ENCODE assay signal across 9 cellular contexts in genomic region chr14:50813544-50813863, GRCh38. TPM values are rescaled to one million over a fixed set of nuclear protein-coding genes. Genes with fewer than 3 reads are reported as not detected.
DNase-seq lines count a peak whose midpoint lies in the region; ATAC-seq lines count a peak whose summit lies in the region.
"Had no signal": no experiment of that assay in that cellular context is flagged by ENCODE, and none has a peak within 500 bp of the region (broad histone marks: within the 10 kb centered on the region; RNA-seq: fewer than 3 reads in every experiment).

No MANE protein-coding gene starts in this region.

- peaks cover 19 to 37% of the 10 kb centered on the region in 2 donors for H3K4me1 ChIP-seq in naive thymus-derived CD4-positive, alpha-beta T cell (ENCODE audit: control insufficient read depth in 2 of 2, insufficient read depth in 2 of 2, low read length in 2 of 2)

- H3K36me3 Mint-ChIP-seq in naive thymus-derived CD4-positive, alpha-beta T cell = peaks cover 0 to 40% (median 26%) of the 10 kb centered on the region in 5 donors

- H3K27me3 Mint-ChIP-seq in naive thymus-derived CD4-positive, alpha-beta T cell = no peaks in the 10 kb centered on the region

- DNase-seq in SKM-1 treated with dmso at 0.1 percent for 144 hours (lab: John Stamatoyannopoulos, UW; ENCODE audit: unreplicated experiment) (peak; percentile 30), MG63 (no peak), mesenteric fat pad (ENCODE audit: low spot score) (no peak)
- DNase-seq in naive thymus-derived CD4-positive, alpha-beta T cell = peak in 7 of 9 donors; percentile 61 to 80 (median 75)

- peaks cover 0 to 1% (median 0%) of the 10 kb centered on the region in 3 experiments for H3K36me3 ChIP-seq in naive thymus-derived CD4-positive, alpha-beta T cell (ENCODE audit: control insufficient read depth in 2 of 3, insufficient read depth in 3 of 3, low read length in 3 of 3)
- no peaks in the 10 kb centered on the region for H3K36me3 ChIP-seq in MG63

- peak overlapping the region; percentile 71 to 91 (median 86) for H3K4me3 Mint-ChIP-seq in naive thymus-derived CD4-positive, alpha-beta T cell

- peaks cover 0 to 11% (median 0%) of the 10 kb centered on the region in 11 donors for H3K9me3 Mint-ChIP-seq in naive thymus-derived CD4-positive, alpha-beta T cell

- H3K27ac Mint-ChIP-seq in naive thymus-derived CD4-positive, alpha-beta T cell = peak overlapping the region; percentile 85 to 95 (median 93)

- peaks cover 42 to 81% (median 64%) of the 10 kb centered on the region in 7 donors for H3K4me1 Mint-ChIP-seq in naive thymus-derived CD4-positive, alpha-beta T cell

- H3K9me3 ChIP-seq in naive thymus-derived CD4-positive, alpha-beta T cell (ENCODE audit: control insufficient read depth in 2 of 3, low read length in 3 of 3) = no peaks in the 10 kb centered on the region
- no peaks in the 10 kb centered on the region for H3K9me3 ChIP-seq in MG63

- peak overlapping the region; percentile 54 for H3K27ac ChIP-seq in naive thymus-derived CD4-positive, alpha-beta T cell (ENCODE audit: low read depth, low read length)
- H3K27ac ChIP-seq: coronary artery had no signal

- POLR2A ChIA-PET in naive thymus-derived CD4-positive, alpha-beta T cell (lab: Charles Lee) = interaction anchor here (1.2 to 5.0 kb wide), 7 partner anchors 8 to 47 kb away, joined by 4 to 24 read pairs (median 6); no protein-coding TSS in a partner anchor

- H3K27me3 ChIP-seq in naive thymus-derived CD4-positive, alpha-beta T cell (ENCODE audit: control insufficient read depth in 2 of 2, insufficient read depth in 2 of 2, low read length in 2 of 2) = no peaks in the 10 kb centered on the region
- H3K27me3 ChIP-seq in MG63 = no peaks in the 10 kb centered on the region

- peak overlapping the region; percentile 38 for H3K4me3 ChIP-seq in naive thymus-derived CD4-positive, alpha-beta T cell (ENCODE audit: low read length)
- no peak overlapping the region for H3K4me3 ChIP-seq in MG63
- H3K4me3 ChIP-seq: coronary artery had no signal

- ATAC-seq in GM18861 (IDR thresholded peaks at IDR 0.05; ENCODE audit: unreplicated experiment) (peak; percentile 64), HG02798 (IDR thresholded peaks at IDR 0.05; ENCODE audit: poor library complexity, unreplicated experiment) (peak; percentile 51), HG02623 (IDR thresholded peaks at IDR 0.05; ENCODE audit: unreplicated experiment) (no peak), GM18520 (IDR thresholded peaks at IDR 0.05; ENCODE audit: unreplicated experiment) (no peak)
- ATAC-seq in naive thymus-derived CD4-positive, alpha-beta T cell = peak; percentile 92

- CTCF ChIA-PET in naive thymus-derived CD4-positive, alpha-beta T cell (lab: Charles Lee) = interaction anchor here (1.3 to 2.2 kb wide), 2 partner anchors 13 to 18 kb away, joined by 3 to 5 read pairs; partner anchors contain the start of gene NIN

- intact Hi-C loops in naive thymus-derived CD4-positive, alpha-beta T cell (cut with micrococcal nuclease) = loop anchor here (1.0 to 10.0 kb wide), 6 partner anchors 8 to 51 kb away; no protein-coding TSS in a partner anchor

RNA-seq across cellular contexts. Expression of gene NIN, which starts 17.5 kb away (rescaled TPM):
- total RNA-seq in naive thymus-derived CD4-positive, alpha-beta T cell = 100 to 1,000 TPM in 4 of 5 experiments, 10 to 100 TPM in 1; 84.5 to 149 (median 128) TPM
- polyA plus RNA-seq in naive thymus-derived CD4-positive, alpha-beta T cell = 10 to 100 TPM; 51.1 to 80.8 TPM
- 7.1 and 7.2 TPM in 2 replicates for total RNA-seq in MG63 (2014; rRNA removed; shearing (Covaris generic); ENCODE audit: low replicate concordance)
- 40.3 TPM for total RNA-seq in mesenteric fat pad

RNA-seq across cellular contexts. Expression of gene ABHD12B, which starts 58.3 kb away (rescaled TPM):
- under 1 TPM in 1 of 5 experiments, not detected in 4; 0.37 TPM for total RNA-seq in naive thymus-derived CD4-positive, alpha-beta T cell
- not detected for polyA plus RNA-seq in naive thymus-derived CD4-positive, alpha-beta T cell
- total RNA-seq in MG63 (2014; rRNA removed; shearing (Covaris generic); ENCODE audit: low replicate concordance) = not detected in 2 replicates
- total RNA-seq in mesenteric fat pad = not detected

Comparison
In these comparisons a context has a peak if more than half of its experiments do, and no peak if none do; other contexts are left out.
1. ATAC-seq: peak in GM18861 (single experiment), HG02798 (single experiment) and naive thymus-derived CD4-positive, alpha-beta T cell (single experiment); none in HG02623 (single experiment) and GM18520 (single experiment).
2. DNase-seq: peak in SKM-1 treated with dmso at 0.1 percent for 144 hours (single experiment) and naive thymus-derived CD4-positive, alpha-beta T cell (7 of 9); none in MG63 (single experiment) and mesenteric fat pad (single experiment).